8 cellular contexts compared by ENCODE assay signal in the genomic region with DNA sequence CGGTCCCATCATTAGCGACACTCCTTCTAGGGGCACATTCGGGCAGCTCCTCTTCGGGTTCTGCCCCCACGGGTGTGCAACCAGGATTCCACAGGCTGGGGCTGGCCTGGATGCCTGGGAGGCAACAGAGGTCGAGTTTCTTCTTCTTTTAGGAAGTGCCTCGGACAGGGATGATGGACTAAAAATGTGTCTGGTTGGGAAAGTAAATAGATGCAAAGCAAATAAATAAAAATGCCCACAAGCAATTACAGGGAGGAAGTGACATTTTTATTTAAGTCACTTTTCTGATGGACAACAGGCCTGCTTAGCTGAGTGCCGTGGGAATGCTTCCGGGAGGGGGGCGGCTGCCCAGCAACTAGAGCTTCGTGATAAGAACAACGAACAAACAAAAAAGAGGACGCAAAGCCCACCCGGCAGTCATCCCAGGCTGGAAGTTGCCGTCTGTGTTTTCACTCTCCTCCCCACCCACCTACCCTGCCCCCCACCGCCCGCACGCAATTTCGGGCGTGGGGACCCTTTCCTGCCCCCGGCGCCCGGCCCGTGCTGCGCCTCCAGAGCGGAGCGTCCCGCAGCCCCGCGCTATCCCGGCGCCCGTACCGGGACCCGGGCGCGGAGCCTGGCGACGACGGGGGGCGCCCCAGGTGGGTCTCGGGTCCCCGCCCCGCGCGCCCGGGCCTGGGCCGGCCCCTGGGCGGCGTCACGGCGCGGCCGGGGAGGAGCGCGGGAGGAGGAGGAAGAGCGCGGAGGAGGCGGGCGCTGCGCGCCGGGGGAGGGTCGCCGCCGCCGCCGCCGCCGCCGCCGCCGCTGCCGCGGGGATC. TPM values are rescaled to one million over a fixed set of nuclear protein-coding genes. Genes with fewer than 3 reads are reported as not detected.
DNase-seq lines count a peak whose midpoint lies in the region; ATAC-seq and TF ChIP-seq lines count a peak whose summit lies in the region.

No MANE protein-coding gene starts in this region.

- H4K20me1 ChIP-seq in KMS-11 (ENCODE audit: insufficient read depth) = no peaks in the 10 kb centered on the region
- H4K20me1 ChIP-seq in smooth muscle cell (ENCODE audit: low read depth) = peaks cover 40% of the 10 kb centered on the region

- no peaks in the 10 kb centered on the region for H3K27me3 Mint-ChIP-seq in T-helper 17 cell
- H3K27me3 Mint-ChIP-seq in MCF 10A (ENCODE audit: insufficient read depth, unreplicated experiment) = no peaks in the 10 kb centered on the region

- BruUV-seq in MCF 10A (replicated peaks; lab: Mats Ljungman, UMichigan) = no TSS peak

- POLR2A ChIA-PET in GM10248 (lab: Yijun Ruan, JAX) (no interaction called here), MCF 10A (lab: Yijun Ruan, JAX) (interaction anchor here (0.7 to 1.5 kb wide), 4 partner anchors 16 to 32 kb away, joined by 3 to 4 read pairs (median 3); no protein-coding TSS in a partner anchor)

- H3K4me3 Mint-ChIP-seq in T-helper 17 cell = peak overlapping the region; percentile 93
- peak overlapping the region; percentile 79 for H3K4me3 Mint-ChIP-seq in MCF 10A (ENCODE audit: unreplicated experiment)

- H3K27me3 ChIP-seq in KMS-11 (ENCODE audit: insufficient read depth, low read depth) = no peaks in the 10 kb centered on the region
- peaks cover 14% of the 10 kb centered on the region; the same call in 1 of the 2 replicates for H3K27me3 ChIP-seq in iPS-20b (ENCODE audit: insufficient read depth, low read length)
- H3K27me3 ChIP-seq in smooth muscle cell (ENCODE audit: low read depth) = no peaks in the 10 kb centered on the region

- DNase-seq in GM10248 (ENCODE audit: extremely low spot score) (peak; percentile 91), T-helper 17 cell (peak; percentile 57 to 79 (median 72)), MCF 10A (ENCODE audit: unreplicated experiment) (peak; percentile 52), smooth muscle cell (lab: John Stamatoyannopoulos, UW; ENCODE audit: unreplicated experiment) (peak; percentile 28), NCI-H2107 treated with DMSO at 0.1 percent for 48 hours (lab: John Stamatoyannopoulos, UW; ENCODE audit: unreplicated experiment) (no peak)

- WGBS in smooth muscle cell (ENCODE audit: low lambda C conversion rate) = 2% methylated on average over 39 of the region's 75 CpGs

- CTCF ChIA-PET in GM10248 (lab: Yijun Ruan, JAX) (interaction anchor here (0.9 to 3.0 kb wide), 4 partner anchors 11 to 64 kb away, joined by 3 to 13 read pairs (median 4); no protein-coding TSS in a partner anchor), MCF 10A (lab: Yijun Ruan, JAX) (interaction anchor here (1.3 kb wide), 1 partner anchor 261 kb away, joined by 4 read pairs; no protein-coding TSS in a partner anchor)

- TF ChIP-seq CTCF in GM10248 (IDR thresholded peaks at IDR 0.05; ENCODE audit: control extremely low read depth, extremely low read depth, low read depth, missing control alignments) = no peak
- TF ChIP-seq CTCF in KMS-11 (conservative IDR thresholded peaks at IDR 0.05; ENCODE audit: low read depth, low read length) = no peak
- no peak for TF ChIP-seq CTCF in MCF 10A (IDR thresholded peaks at IDR 0.05; ENCODE audit: unreplicated experiment)
- no peak for TF ChIP-seq CTCF in smooth muscle cell (IDR thresholded peaks at IDR 0.05; ENCODE audit: borderline replicate concordance, insufficient read depth, poor library complexity, severe bottlenecking)

- H3K4me3 ChIP-seq in KMS-11 (IDR thresholded peaks at IDR 0.05; ENCODE audit: insufficient read depth, low read depth, low read length) (no peak overlapping the region), iPS-20b (ENCODE audit: low read length) (peak overlapping the region; percentile 72), smooth muscle cell (peak overlapping the region; percentile 76)

- H3K79me2 ChIP-seq in KMS-11 (ENCODE audit: insufficient read depth, low read depth) = peaks cover 41% of the 10 kb centered on the region
- H3K79me2 ChIP-seq in smooth muscle cell (ENCODE audit: low read depth) = peaks cover 43% of the 10 kb centered on the region

- 0 out of 2 replicates have a peak overlapping the region, but pooled peaks have one; percentile 36 for H3K9ac ChIP-seq in KMS-11
- H3K9ac ChIP-seq in iPS-20b (ENCODE audit: low read depth, low read length) = peak overlapping the region; percentile 19; the same call in 1 of the 2 replicates
- H3K9ac ChIP-seq in smooth muscle cell (ENCODE audit: low read depth) = peak overlapping the region; percentile 72

- H2AFZ ChIP-seq in KMS-11 (ENCODE audit: low read depth) (peak overlapping the region; percentile 45), smooth muscle cell (ENCODE audit: low read depth) (peak overlapping the region; percentile 87)

- H3K36me3 Mint-ChIP-seq in T-helper 17 cell (ENCODE audit: low read depth) (peaks cover 6% of the 10 kb centered on the region), MCF 10A (ENCODE audit: insufficient read depth, unreplicated experiment) (no peaks in the 10 kb centered on the region)

- H3K36me3 ChIP-seq in KMS-11 (ENCODE audit: insufficient read depth) (no peaks in the 10 kb centered on the region), iPS-20b (ENCODE audit: insufficient read depth, low read depth, low read length) (no peaks in the 10 kb centered on the region), smooth muscle cell (ENCODE audit: low read depth) (no peaks in the 10 kb centered on the region)

- H3K4me1 Mint-ChIP-seq in T-helper 17 cell = peaks cover 65% of the 10 kb centered on the region
- peaks cover 22% of the 10 kb centered on the region for H3K4me1 Mint-ChIP-seq in MCF 10A (ENCODE audit: insufficient read depth, unreplicated experiment)

- H3K9me3 Mint-ChIP-seq in MCF 10A (ENCODE audit: unreplicated experiment) = no peaks in the 10 kb centered on the region

- peaks cover 4% of the 10 kb centered on the region for H3F3A ChIP-seq in smooth muscle cell (ENCODE audit: low read depth)

- ATAC-seq in GM21723 (IDR thresholded peaks at IDR 0.05; ENCODE audit: unreplicated experiment) = peak; percentile 81
- peak; percentile 78 for ATAC-seq in T-helper 17 cell

- H3K27ac ChIP-seq in KMS-11 (no peak overlapping the region), iPS-20b (ENCODE audit: low read length) (no peak overlapping the region), smooth muscle cell (ENCODE audit: low read depth) (peak overlapping the region; percentile 79)

- intact Hi-C loops in MCF 10A (cut with micrococcal nuclease) = loop anchor here (5.0 kb wide), 1 partner anchor 357 kb away; no protein-coding TSS in a partner anchor

- H3K27ac Mint-ChIP-seq in T-helper 17 cell = peak overlapping the region; percentile 94
- H3K27ac Mint-ChIP-seq in MCF 10A (ENCODE audit: low read depth, unreplicated experiment) = peak overlapping the region; percentile 58

- H3K9me3 ChIP-seq in T-helper 17 cell (ENCODE audit: control insufficient read depth, low read length, poor library complexity, severe bottlenecking) (no peaks in the 10 kb centered on the region), iPS-20b (ENCODE audit: insufficient read depth, low read depth, low read length) (no peaks in the 10 kb centered on the region), smooth muscle cell (replicated peaks; ENCODE audit: low read depth) (no peaks in the 10 kb centered on the region)

- H3K4me2 ChIP-seq in KMS-11 (peak overlapping the region; percentile 69; the same call in 1 of the 2 replicates), smooth muscle cell (peak overlapping the region; percentile 92)

- H3K4me1 ChIP-seq in KMS-11 (ENCODE audit: low read depth, poor library complexity, severe bottlenecking) (peaks cover 36% of the 10 kb centered on the region), iPS-20b (ENCODE audit: insufficient read depth, low read length) (peaks cover 17% of the 10 kb centered on the region), smooth muscle cell (ENCODE audit: low read depth) (peaks cover 3% of the 10 kb centered on the region)

RNA-seq across cellular contexts. Expression of a gene that starts 0.4 kb away (rescaled TPM):
- total RNA-seq in T-helper 17 cell (100 to 1,000 TPM; 114 to 151 TPM), MCF 10A (2022) (35.3 and 36.5 TPM in 2 replicates), smooth muscle cell (25.0 and 29.0 TPM in 2 replicates)
- 44.8 and 50.5 TPM in 2 replicates for polyA plus RNA-seq in smooth muscle cell

Comparison
In these comparisons a context has a peak if more than half of its experiments do, and no peak if none do; other contexts are left out.
1. H3K9ac ChIP-seq: peak in every context shown above with its lines; median percentile 72 in smooth muscle cell; 36 in KMS-11; 19 in iPS-20b.